Comparison of ENCODE assay signal across 16 cellular contexts in the genomic region with DNA sequence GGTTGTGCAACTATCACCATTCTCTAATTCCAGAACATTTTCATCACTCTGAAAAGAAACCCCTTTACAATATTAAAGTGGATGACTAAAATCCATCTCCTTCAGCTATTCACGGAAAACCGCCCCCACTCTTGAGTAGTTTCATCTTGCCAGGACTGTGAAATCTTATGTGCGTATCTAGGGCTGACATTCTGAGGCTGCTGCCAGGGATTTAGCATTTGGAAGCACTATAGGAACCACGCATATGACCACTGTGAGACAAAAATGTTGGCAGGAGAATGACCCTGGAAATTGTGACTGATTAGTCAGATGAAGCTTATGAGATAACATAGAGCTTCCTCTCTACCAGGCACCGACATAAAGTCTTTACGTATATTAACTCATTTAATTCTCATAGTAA.
"Had no signal": no experiment of that assay in that cellular context is flagged by ENCODE, and none has a peak within 500 bp of the region (broad histone marks: within the 10 kb centered on the region; RNA-seq: fewer than 3 reads in every experiment).

No MANE protein-coding gene starts in this region.

- H3K36me3 Mint-ChIP-seq: activated naive CD8-positive, alpha-beta T cell treated with anti-CD3 and anti-CD28 coated beads, Interleukin-2, amount 10 ng/mL, durations not matched to agents 7 days and 5 days had no signal

- DNase-seq: activated CD4-positive, alpha-beta T cell treated with anti-CD3 and anti-CD28 coated beads for 1 hour; activated CD8-positive, alpha-beta memory T cell treated with anti-CD3 and anti-CD28 coated beads, Interleukin-2, amount 50 U/mL, for 4 hours; activated CD8-positive, alpha-beta T cell treated with anti-CD3 and anti-CD28 coated beads for 36 hours; activated naive CD8-positive, alpha-beta T cell treated with anti-CD3 and anti-CD28 coated beads, Interleukin-2, amount 10 ng/mL, durations not matched to agents 7 days and 5 days; central memory CD4-positive, alpha-beta T cell; dermis blood vessel endothelial cell; endodermal cell; heart right ventricle; islet precursor cell; left lung; mesendoderm; ovary; stimulated activated CD4-positive, alpha-beta T cell treated with anti-CD3 and anti-CD28 coated beads, Interleukin-4, amount 100 ng/mL, for 4 hours; stimulated activated naive CD8-positive, alpha-beta T cell treated with anti-CD3 and anti-CD28 coated beads, Interleukin-15, amount 100 ng/mL, for 72 hours had no signal

- H3K4me3 ChIP-seq: heart right ventricle, left lung, ovary had no signal

- H3K27me3 Mint-ChIP-seq: activated CD8-positive, alpha-beta T cell treated with anti-CD3 and anti-CD28 coated beads for 36 hours; activated naive CD8-positive, alpha-beta T cell treated with anti-CD3 and anti-CD28 coated beads, Interleukin-2, amount 10 ng/mL, durations not matched to agents 7 days and 5 days; stimulated activated naive CD8-positive, alpha-beta T cell treated with anti-CD3 and anti-CD28 coated beads, Interleukin-15, amount 100 ng/mL, for 72 hours had no signal

- H3K4me1 Mint-ChIP-seq: activated naive CD8-positive, alpha-beta T cell treated with anti-CD3 and anti-CD28 coated beads, Interleukin-2, amount 10 ng/mL, durations not matched to agents 7 days and 5 days; neural crest cell; stimulated activated naive CD8-positive, alpha-beta T cell treated with anti-CD3 and anti-CD28 coated beads, Interleukin-15, amount 100 ng/mL, for 72 hours had no signal

- H3K27ac Mint-ChIP-seq: activated CD8-positive, alpha-beta T cell treated with anti-CD3 and anti-CD28 coated beads for 36 hours; activated naive CD8-positive, alpha-beta T cell treated with anti-CD3 and anti-CD28 coated beads, Interleukin-2, amount 10 ng/mL, durations not matched to agents 7 days and 5 days; endodermal cell; stimulated activated naive CD8-positive, alpha-beta T cell treated with anti-CD3 and anti-CD28 coated beads, Interleukin-15, amount 100 ng/mL, for 72 hours; T-helper 2 cell treated with Interferon-gamma antibody and Interleukin-4, amounts not matched to agents 5 μg/mL and 100 μg/mL, for 36 hours had no signal

- H3K27ac ChIP-seq: left lung, ovary had no signal

- H3K4me3 Mint-ChIP-seq: activated CD8-positive, alpha-beta T cell treated with anti-CD3 and anti-CD28 coated beads for 36 hours; activated naive CD8-positive, alpha-beta T cell treated with anti-CD3 and anti-CD28 coated beads, Interleukin-2, amount 10 ng/mL, durations not matched to agents 7 days and 5 days; endodermal cell; neural crest cell; stimulated activated naive CD8-positive, alpha-beta T cell treated with anti-CD3 and anti-CD28 coated beads, Interleukin-15, amount 100 ng/mL, for 72 hours; T-helper 2 cell treated with Interferon-gamma antibody and Interleukin-4, amounts not matched to agents 5 μg/mL and 100 μg/mL, for 36 hours had no signal
